20 cellular contexts compared by ENCODE assay signal in genomic region chr10:43297534-43297933, GRCh38.
"Had no signal": no experiment of that assay in that cellular context is flagged by ENCODE, and none has a peak within 500 bp of the region (broad histone marks: within the 10 kb centered on the region; RNA-seq: fewer than 3 reads in every experiment).

No MANE protein-coding gene starts in this region.

- H3K27ac Mint-ChIP-seq: activated CD8-positive, alpha-beta T cell treated with anti-CD3 and anti-CD28 coated beads for 36 hours; activated naive CD8-positive, alpha-beta T cell; activated T-helper 2 cell treated with anti-CD3 and anti-CD28 coated beads, Interferon-gamma antibody, Interleukin-2, Interleukin-4, amounts not matched to agents 10 μg/mL and 5 μg/mL and 100 μg/mL, durations not matched to agents 14 hours and 24 hours and 36 hours; endodermal cell had no signal

- H3K27ac ChIP-seq: brain microvascular endothelial cell had no signal

- DNase-seq: activated CD4-positive, alpha-beta T cell treated with anti-CD3 and anti-CD28 coated beads for 48 hours; activated CD4-positive, alpha-beta T cell treated with anti-CD3 and anti-CD28 coated beads, Interleukin-2, amount 50 U/mL, for 1 hour; activated CD4-positive, alpha-beta T cell treated with anti-CD3 and anti-CD28 coated beads, Interleukin-2, amount 50 U/mL, for 48 hours; activated CD8-positive, alpha-beta memory T cell treated with anti-CD3 and anti-CD28 coated beads for 24 hours; activated CD8-positive, alpha-beta T cell treated with anti-CD3 and anti-CD28 coated beads for 36 hours; activated effector memory CD4-positive, alpha-beta T cell treated with anti-CD3 and anti-CD28 coated beads, Interleukin-2, amount 50 U/mL, for 16 hours; activated naive CD4-positive, alpha-beta T cell treated with anti-CD3 and anti-CD28 coated beads, Interleukin-2, amount 50 U/mL, for 16 hours; activated T-cell treated with anti-CD3 and anti-CD28 coated beads, Interleukin-2, amount 50 U/mL, for 4 hours; amniotic stem cell; anterior cingulate cortex; brain microvascular endothelial cell; effector memory CD4-positive, alpha-beta T cell; endodermal cell; foreskin fibroblast; head of caudate nucleus; T-helper 2 cell had no signal

- H3K36me3 ChIP-seq: brain microvascular endothelial cell had no signal

- H3K36me3 Mint-ChIP-seq: activated naive CD8-positive, alpha-beta T cell had no signal

- H3K9me3 Mint-ChIP-seq: central memory CD8-positive, alpha-beta T cell had no signal

- ATAC-seq: activated CD8-positive, alpha-beta T cell treated with anti-CD3 and anti-CD28 coated beads for 36 hours; activated T-cell treated with anti-CD3 and anti-CD28 coated beads, Interleukin-2, amount 50 U/mL, for 4 hours; esophagus mucosa had no signal

- H3K27me3 Mint-ChIP-seq: activated naive CD8-positive, alpha-beta T cell; central memory CD8-positive, alpha-beta T cell had no signal

- H3K4me3 Mint-ChIP-seq: activated CD8-positive, alpha-beta T cell treated with anti-CD3 and anti-CD28 coated beads for 36 hours; activated naive CD8-positive, alpha-beta T cell; activated T-cell treated with anti-CD3 and anti-CD28 coated beads, Interleukin-2, amount 50 U/mL, for 4 hours; central memory CD8-positive, alpha-beta T cell; endodermal cell had no signal
